In genomic region chr2:188623995-188624643, GRCh38 we compare ENCODE assay signal across 12 cellular contexts.
DNase-seq lines count a peak whose midpoint lies in the region; ATAC-seq and TF ChIP-seq lines count a peak whose summit lies in the region.
"Had no signal": no experiment of that assay in that cellular context is flagged by ENCODE, and none has a peak within 500 bp of the region (broad histone marks: within the 10 kb centered on the region; RNA-seq: fewer than 3 reads in every experiment).

No MANE protein-coding gene starts in this region.

- no peaks in the 10 kb centered on the region for H3K27me3 Mint-ChIP-seq in activated T-helper 17 cell treated with anti-CD3 and anti-CD28 coated beads, Interleukin-2, amount 50 U/mL, for 72 hours

- H3K4me3 ChIP-seq in right atrium auricular region (no peak overlapping the region), left ventricle myocardium inferior (no peak overlapping the region), aorta (ENCODE audit: low read length in 2 of 2) (no peak overlapping the region)
- H3K4me3 ChIP-seq: esophagus squamous epithelium had no signal

- H3K9me3 Mint-ChIP-seq in activated T-helper 17 cell treated with anti-CD3 and anti-CD28 coated beads, Interleukin-2, amount 50 U/mL, for 72 hours: peaks cover under 1% of the 10 kb centered on the region
- H3K9me3 Mint-ChIP-seq: activated T-cell treated with anti-CD3 and anti-CD28 coated beads, Interleukin-2, amount 50 U/mL, for 24 hours had no signal

- peak overlapping the region in 1 of 2 donors; percentile 19 for H3K27ac ChIP-seq in right atrium auricular region
- H3K27ac ChIP-seq in left ventricle myocardium inferior (replicated peaks): peak overlapping the region; percentile 21
- H3K27ac ChIP-seq in aorta (ENCODE audit: low read depth in 1 of 2, low read length in 2 of 2): no peak overlapping the region
- H3K27ac ChIP-seq: esophagus squamous epithelium had no signal

- DNase-seq in Right ventricle myocardium inferior (ENCODE audit: missing footprints) (no peak), right atrium auricular region (ENCODE audit: low spot score) (no peak), left ventricle myocardium inferior (no peak), aorta (no peak), NAMALWA (ENCODE audit: low spot score) (no peak), NOMO-1 (lab: John Stamatoyannopoulos, UW; ENCODE audit: unreplicated experiment in 2 of 2) (no peak)
- DNase-seq: activated T-cell treated with anti-CD3 and anti-CD28 coated beads, Interleukin-2, amount 50 U/mL, for 24 hours; central memory CD4-positive, alpha-beta T cell; esophagus squamous epithelium; posterior cingulate gyrus had no signal

- ATAC-seq in Right ventricle myocardium inferior: peak; percentile 60
- peak; percentile 34 for ATAC-seq in activated T-helper 17 cell treated with anti-CD3 and anti-CD28 coated beads, Interleukin-2, amount 50 U/mL, for 72 hours (replicated peaks)
- peak; percentile 52 for ATAC-seq in aorta (ENCODE audit: low FRiP score)
- no peak for ATAC-seq in HG03457 (IDR thresholded peaks at IDR 0.05; ENCODE audit: unreplicated experiment)

- no peaks in the 10 kb centered on the region for H3K36me3 Mint-ChIP-seq in activated T-helper 17 cell treated with anti-CD3 and anti-CD28 coated beads, Interleukin-2, amount 50 U/mL, for 72 hours (ENCODE audit: low read depth)

- H3K4me1 ChIP-seq in right atrium auricular region (no peaks in the 10 kb centered on the region), left ventricle myocardium inferior (peaks cover under 1% of the 10 kb centered on the region), aorta (ENCODE audit: control insufficient read depth in 1 of 2, insufficient read depth in 2 of 2, low read length in 2 of 2) (no peaks in the 10 kb centered on the region)

- H3K4me3 Mint-ChIP-seq in activated T-helper 17 cell treated with anti-CD3 and anti-CD28 coated beads, Interleukin-2, amount 50 U/mL, for 72 hours: no peak overlapping the region
- H3K4me3 Mint-ChIP-seq: activated T-cell treated with anti-CD3 and anti-CD28 coated beads, Interleukin-2, amount 50 U/mL, for 24 hours had no signal

- H3K9me3 ChIP-seq in right atrium auricular region: no peaks in the 10 kb centered on the region
- H3K9me3 ChIP-seq in left ventricle myocardium inferior (replicated peaks): no peaks in the 10 kb centered on the region
- H3K9me3 ChIP-seq in aorta (ENCODE audit: control insufficient read depth, low read length): no peaks in the 10 kb centered on the region
- H3K9me3 ChIP-seq: esophagus squamous epithelium had no signal

- intact Hi-C loops in Right ventricle myocardium inferior (cut with DNase I) (no loop called here), left ventricle myocardium inferior (cut with micrococcal nuclease) (no loop called here), aorta (cut with DNase I) (no loop called here)

- H3K4me1 Mint-ChIP-seq in activated T-helper 17 cell treated with anti-CD3 and anti-CD28 coated beads, Interleukin-2, amount 50 U/mL, for 72 hours: no peaks in the 10 kb centered on the region

- 52 to 57% methylated on average over 4 of the region's 4 CpGs for WGBS in aorta, 2 donors

- no peak overlapping the region for H3K27ac Mint-ChIP-seq in activated T-helper 17 cell treated with anti-CD3 and anti-CD28 coated beads, Interleukin-2, amount 50 U/mL, for 72 hours
- H3K27ac Mint-ChIP-seq: activated T-cell treated with anti-CD3 and anti-CD28 coated beads, Interleukin-2, amount 50 U/mL, for 24 hours had no signal

- H3K36me3 ChIP-seq in right atrium auricular region: no peaks in the 10 kb centered on the region
- H3K36me3 ChIP-seq in left ventricle myocardium inferior: no peaks in the 10 kb centered on the region
- no peaks in the 10 kb centered on the region for H3K36me3 ChIP-seq in aorta (ENCODE audit: control insufficient read depth in 1 of 2, insufficient read depth in 2 of 2, low read length in 1 of 2)
- H3K36me3 ChIP-seq: esophagus squamous epithelium had no signal

- no peak for TF ChIP-seq CTCF in right atrium auricular region (IDR thresholded peaks at IDR 0.05)
- TF ChIP-seq CTCF in left ventricle myocardium inferior (IDR thresholded peaks at IDR 0.05; ENCODE audit: borderline replicate concordance): no peak

- H3K27me3 ChIP-seq in right atrium auricular region (no peaks in the 10 kb centered on the region), left ventricle myocardium inferior (ENCODE audit: low read depth) (no peaks in the 10 kb centered on the region), aorta (ENCODE audit: control insufficient read depth in 1 of 2, insufficient read depth in 2 of 2, low read length in 1 of 2) (no peaks in the 10 kb centered on the region)
- H3K27me3 ChIP-seq: esophagus squamous epithelium had no signal
